15 cellular contexts compared by ENCODE assay signal in genomic region chr13:59452189-59452588, GRCh38.
DNase-seq lines count a peak whose midpoint lies in the region; ATAC-seq and TF ChIP-seq lines count a peak whose summit lies in the region.
"Had no signal": no experiment of that assay in that cellular context is flagged by ENCODE, and none has a peak within 500 bp of the region (broad histone marks: within the 10 kb centered on the region; RNA-seq: fewer than 3 reads in every experiment).

No MANE protein-coding gene starts in this region.

- ATAC-seq in GM18511 (IDR thresholded peaks at IDR 0.05; ENCODE audit: unreplicated experiment) = no peak
- ATAC-seq: stimulated activated memory B cell treated with anti-CD40 and anti-IgM and Interleukin-4, amounts not matched to agents 10 μg/mL and 1 μg/mL and 100 μg/mL, for 72 hours had no signal

- H3K36me3 ChIP-seq in BLaER1 treated with 17β-estradiol and CSF1 and Interleukin-3, amounts not matched to agents 10 nM and 100 nM = no peaks in the 10 kb centered on the region
- H3K36me3 ChIP-seq in Karpas-422 (ENCODE audit: insufficient read depth, low read length) (no peaks in the 10 kb centered on the region), Peyer's patch (no peaks in the 10 kb centered on the region)
- H3K36me3 ChIP-seq: prostate gland had no signal

- H3K4me2 ChIP-seq in BLaER1 treated with 17β-estradiol and CSF1 and Interleukin-3, amounts not matched to agents 10 nM and 100 nM = peak overlapping the region in 8 of 11 experiments; percentile 18 to 89 (median 74); a peak in 15 of 22 replicates
- H3K4me2 ChIP-seq in Karpas-422 (ENCODE audit: low read depth, low read length, poor library complexity, severe bottlenecking) = no peak overlapping the region

- DNase-seq in MV-4-11 (lab: John Stamatoyannopoulos, UW) (peak; percentile 85), NCI-H524 (lab: John Stamatoyannopoulos, UW) (peak; percentile 80 to 87), endothelial cell (ENCODE audit: low spot score) (no peak), Karpas-422 (no peak), Calu3 (no peak), Peyer's patch (no peak)
- DNase-seq: activated CD4-positive, alpha-beta T cell treated with anti-CD3 and anti-CD28 coated beads, Interleukin-2, amount 10 ng/mL, durations not matched to agents 7 days and 5 days; foreskin fibroblast; midbrain; stimulated activated CD4-positive, alpha-beta T cell treated with anti-CD3 and anti-CD28 coated beads, Interleukin-4, amount 100 ng/mL, for 1 hour had no signal

- intact Hi-C loops in Calu3 (cut with micrococcal nuclease; ENCODE audit: unreplicated experiment) = no loop called here

- H3K4me1 ChIP-seq in BLaER1 treated with 17β-estradiol and CSF1 and Interleukin-3, amounts not matched to agents 10 nM and 100 nM = peaks cover 0 to 58% (median 22%) of the 10 kb centered on the region in 10 experiments; a peak in 16 of 20 replicates
- H3K4me1 ChIP-seq in Karpas-422 (ENCODE audit: low read length) = no peaks in the 10 kb centered on the region
- no peaks in the 10 kb centered on the region for H3K4me1 ChIP-seq in Peyer's patch
- H3K4me1 ChIP-seq: prostate gland had no signal

- H3K4me1 Mint-ChIP-seq in endothelial cell (ENCODE audit: unreplicated experiment) (peaks cover 43% of the 10 kb centered on the region), Calu3 (ENCODE audit: low read depth, unreplicated experiment) (no peaks in the 10 kb centered on the region)
- H3K4me1 Mint-ChIP-seq: activated CD4-positive, alpha-beta T cell treated with anti-CD3 and anti-CD28 coated beads, Interleukin-2, amount 10 ng/mL, durations not matched to agents 7 days and 5 days; stimulated activated memory B cell treated with anti-CD40 and anti-IgM and Interleukin-4, amounts not matched to agents 10 μg/mL and 1 μg/mL and 100 μg/mL, for 72 hours had no signal

- H3K27ac ChIP-seq in BLaER1 treated with 17β-estradiol and CSF1 and Interleukin-3, amounts not matched to agents 10 nM and 100 nM = peak overlapping the region in 6 of 11 experiments; percentile 20 to 50 (median 43); a peak in 11 of 22 replicates
- H3K27ac ChIP-seq in Karpas-422 (ENCODE audit: low read length) (no peak overlapping the region), Peyer's patch (no peak overlapping the region)
- H3K27ac ChIP-seq: prostate gland had no signal

- no peaks in the 10 kb centered on the region for H3K27me3 ChIP-seq in BLaER1 treated with 17β-estradiol and CSF1 and Interleukin-3, amounts not matched to agents 10 nM and 100 nM
- H3K27me3 ChIP-seq in Karpas-422 (ENCODE audit: low read length) = no peaks in the 10 kb centered on the region
- no peaks in the 10 kb centered on the region for H3K27me3 ChIP-seq in Peyer's patch

- H2AFZ ChIP-seq in Karpas-422 (ENCODE audit: low read length) = no peak overlapping the region

- no peak overlapping the region for H3K4me3 ChIP-seq in BLaER1 treated with 17β-estradiol and CSF1 and Interleukin-3, amounts not matched to agents 10 nM and 100 nM
- H3K4me3 ChIP-seq in Karpas-422 (ENCODE audit: low read length) (no peak overlapping the region), Peyer's patch (no peak overlapping the region)
- H3K4me3 ChIP-seq: prostate gland had no signal

- H3K27me3 Mint-ChIP-seq in endothelial cell (ENCODE audit: unreplicated experiment) = peaks cover 2% of the 10 kb centered on the region
- H3K27me3 Mint-ChIP-seq in Calu3 (ENCODE audit: unreplicated experiment) = no peaks in the 10 kb centered on the region
- H3K27me3 Mint-ChIP-seq: activated CD4-positive, alpha-beta T cell treated with anti-CD3 and anti-CD28 coated beads, Interleukin-2, amount 10 ng/mL, durations not matched to agents 7 days and 5 days; stimulated activated memory B cell treated with anti-CD40 and anti-IgM and Interleukin-4, amounts not matched to agents 10 μg/mL and 1 μg/mL and 100 μg/mL, for 72 hours had no signal

- H3K9ac ChIP-seq in BLaER1 treated with 17β-estradiol and CSF1 and Interleukin-3, amounts not matched to agents 10 nM and 100 nM = no peak overlapping the region; a peak in 1 of 22 replicates
- H3K9ac ChIP-seq in Karpas-422 (ENCODE audit: low read length) = no peak overlapping the region

- BruUV-seq in Calu3 (replicated peaks; lab: Mats Ljungman, UMichigan) = no TSS peak

- H3K4me3 Mint-ChIP-seq in endothelial cell (ENCODE audit: unreplicated experiment) = no peak overlapping the region
- H3K4me3 Mint-ChIP-seq in Calu3 (ENCODE audit: low read depth, unreplicated experiment) = no peak overlapping the region
- H3K4me3 Mint-ChIP-seq: activated CD4-positive, alpha-beta T cell treated with anti-CD3 and anti-CD28 coated beads, Interleukin-2, amount 10 ng/mL, durations not matched to agents 7 days and 5 days; stimulated activated memory B cell treated with anti-CD40 and anti-IgM and Interleukin-4, amounts not matched to agents 10 μg/mL and 1 μg/mL and 100 μg/mL, for 72 hours had no signal

- H3K9me3 ChIP-seq in BLaER1 treated with 17β-estradiol and CSF1 and Interleukin-3, amounts not matched to agents 10 nM and 100 nM (replicated peaks in 1 of 11) = no peaks in the 10 kb centered on the region
- H3K9me3 ChIP-seq in Karpas-422 (ENCODE audit: low read length) = no peaks in the 10 kb centered on the region
- H3K9me3 ChIP-seq in Peyer's patch = no peaks in the 10 kb centered on the region
- H3K9me3 ChIP-seq: prostate gland had no signal

- no peaks in the 10 kb centered on the region for H3K79me2 ChIP-seq in Karpas-422 (ENCODE audit: low read length)

- H4K20me1 ChIP-seq in BLaER1 treated with 17β-estradiol and CSF1 and Interleukin-3, amounts not matched to agents 10 nM and 100 nM = no peaks in the 10 kb centered on the region
- no peaks in the 10 kb centered on the region for H4K20me1 ChIP-seq in Karpas-422 (ENCODE audit: insufficient read depth, low read depth, low read length)

- H3K36me3 Mint-ChIP-seq in endothelial cell (ENCODE audit: low read depth, unreplicated experiment) = no peaks in the 10 kb centered on the region
- no peaks in the 10 kb centered on the region for H3K36me3 Mint-ChIP-seq in Calu3 (ENCODE audit: insufficient read depth, unreplicated experiment)
- H3K36me3 Mint-ChIP-seq: stimulated activated memory B cell treated with anti-CD40 and anti-IgM and Interleukin-4, amounts not matched to agents 10 μg/mL and 1 μg/mL and 100 μg/mL, for 72 hours had no signal

- H3K27ac Mint-ChIP-seq in endothelial cell (ENCODE audit: unreplicated experiment) = peak overlapping the region; percentile 25
- no peak overlapping the region for H3K27ac Mint-ChIP-seq in Calu3 (ENCODE audit: unreplicated experiment)
- H3K27ac Mint-ChIP-seq: activated CD4-positive, alpha-beta T cell treated with anti-CD3 and anti-CD28 coated beads, Interleukin-2, amount 10 ng/mL, durations not matched to agents 7 days and 5 days; activated T-helper 2 cell treated with anti-CD3 and anti-CD28 coated beads, Interferon-gamma antibody, Interleukin-2, Interleukin-4, amounts not matched to agents 10 μg/mL and 5 μg/mL and 100 μg/mL, durations not matched to agents 14 hours and 24 hours and 36 hours; stimulated activated memory B cell treated with anti-CD40 and anti-IgM and Interleukin-4, amounts not matched to agents 10 μg/mL and 1 μg/mL and 100 μg/mL, for 72 hours had no signal

- TF ChIP-seq POLR2A in Peyer's patch (IDR thresholded peaks at IDR 0.05) = no peak

- CTCF ChIA-PET in Calu3 (lab: Charles Lee) = no interaction called here

- TF ChIP-seq CTCF in endothelial cell (IDR thresholded peaks at IDR 0.05; ENCODE audit: unreplicated experiment) = no peak
- no peak for TF ChIP-seq CTCF in Calu3 (IDR thresholded peaks at IDR 0.05; ENCODE audit: unreplicated experiment)
- no peak for TF ChIP-seq CTCF in Peyer's patch (IDR thresholded peaks at IDR 0.05)

- no peaks in the 10 kb centered on the region for H3K9me2 ChIP-seq in Karpas-422 (replicated peaks; ENCODE audit: insufficient read depth, low read length)

- H3K9me3 Mint-ChIP-seq in endothelial cell (ENCODE audit: unreplicated experiment) (no peaks in the 10 kb centered on the region), Calu3 (ENCODE audit: low read depth, unreplicated experiment) (no peaks in the 10 kb centered on the region)
- H3K9me3 Mint-ChIP-seq: activated CD4-positive, alpha-beta T cell treated with anti-CD3 and anti-CD28 coated beads, Interleukin-2, amount 10 ng/mL, durations not matched to agents 7 days and 5 days; activated T-helper 2 cell treated with anti-CD3 and anti-CD28 coated beads, Interferon-gamma antibody, Interleukin-2, Interleukin-4, amounts not matched to agents 10 μg/mL and 5 μg/mL and 100 μg/mL, durations not matched to agents 14 hours and 24 hours and 36 hours; stimulated activated memory B cell treated with anti-CD40 and anti-IgM and Interleukin-4, amounts not matched to agents 10 μg/mL and 1 μg/mL and 100 μg/mL, for 72 hours had no signal

Comparison
In these comparisons a context has a peak if more than half of its experiments do, and no peak if none do; other contexts are left out.
1. H3K27ac ChIP-seq: peak in BLaER1 treated with 17β-estradiol and CSF1 and Interleukin-3, amounts not matched to agents 10 nM and 100 nM (6 of 11); none in Karpas-422 (single experiment) and Peyer's patch (0 of 4).
2. DNase-seq: peak in MV-4-11 (single experiment) and NCI-H524 (2 of 2); none in endothelial cell (single experiment), Karpas-422 (single experiment), Calu3 (single experiment) and Peyer's patch (0 of 3).